ENCODE assay signal across 1 cellular context in genomic region chr17:50916026-50916707, GRCh38.
TF ChIP-seq lines count a peak whose summit lies in the region.

No MANE protein-coding gene starts in this region.

TF ChIP-seq in GM23338, 12 proteins besides CTCF, POLR2A, EP300 and RAD21 (continued from another document):
- TF ChIP-seq ZNF462 (CRISPR knock-in tag; IDR thresholded peaks at IDR 0.05) (no peak), EZH2phosphoT487 (IDR thresholded peaks at IDR 0.05; ENCODE audit: unreplicated experiment) (no peak), EZH2 (IDR thresholded peaks at IDR 0.05; ENCODE audit: low read depth, unreplicated experiment) (no peak), ETS1 (IDR thresholded peaks at IDR 0.05) (no peak), NANOG (IDR thresholded peaks at IDR 0.05; ENCODE audit: borderline replicate concordance) (no peak)
